Comparison of ENCODE assay signal across 8 cellular contexts in the genomic region with DNA sequence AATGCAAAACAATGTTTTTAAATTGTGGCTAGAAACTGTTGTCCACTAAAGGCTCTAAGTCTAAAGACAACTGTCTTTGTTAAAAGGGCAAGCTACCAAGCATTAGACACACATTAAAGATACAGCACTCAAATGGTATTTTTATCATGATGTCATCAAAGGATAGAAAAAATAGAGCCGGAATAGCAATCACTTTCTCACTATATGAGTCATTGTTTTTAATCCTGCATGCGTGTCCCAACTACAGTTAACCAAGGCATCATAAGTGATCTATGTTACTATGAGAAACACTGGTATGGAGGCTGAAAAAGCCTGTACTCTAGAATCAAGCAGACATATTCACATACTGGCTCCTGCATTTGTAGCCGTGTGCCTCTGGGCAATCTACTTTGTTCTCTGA. TPM values are rescaled to one million over a fixed set of nuclear protein-coding genes. Genes with fewer than 3 reads are reported as not detected.
DNase-seq lines count a peak whose midpoint lies in the region; ATAC-seq, FAIRE-seq and TF ChIP-seq lines count a peak whose summit lies in the region.

No MANE protein-coding gene starts in this region.

- ATAC-seq in K562, result no peak
- ATAC-seq in HG02763 (IDR thresholded peaks at IDR 0.05; ENCODE audit: unreplicated experiment), result no peak

- H3K27ac ChIP-seq in K562 (ENCODE audit: extremely low read depth, low read depth, low read length) (peak overlapping the region; percentile 99), mesenchymal stem cell (ENCODE audit: low read length, poor library complexity, severe bottlenecking) (peak overlapping the region; percentile 41)

- CTCF ChIA-PET in K562 (lab: Yijun Ruan, JAX; ENCODE audit: low intra/inter-chr PET ratio), result no interaction called here

- no peak overlapping the region for H2BK5ac ChIP-seq in mesenchymal stem cell (ENCODE audit: low read depth, low read length, poor library complexity, severe bottlenecking)

- H3K4me2 ChIP-seq in K562 (ENCODE audit: insufficient read depth, low read length) (peak overlapping the region; percentile 87), mesenchymal stem cell (ENCODE audit: low read length, poor library complexity, severe bottlenecking) (no peak overlapping the region)

- H3K9me3 ChIP-seq in K562 (replicated peaks; ENCODE audit: control insufficient read depth, insufficient read depth, low read depth, low read length) (peaks cover 4% of the 10 kb centered on the region), mesenchymal stem cell (ENCODE audit: control insufficient read depth, low read length) (peaks cover 6% of the 10 kb centered on the region), BE2C (no peaks in the 10 kb centered on the region)

- no peak overlapping the region for H4K91ac ChIP-seq in mesenchymal stem cell (ENCODE audit: low read length)

- no peaks in the 10 kb centered on the region for H4K20me1 ChIP-seq in K562 (replicated peaks; ENCODE audit: control insufficient read depth, insufficient read depth, low read length)

- H3K9me1 ChIP-seq in K562 (ENCODE audit: control insufficient read depth, insufficient read depth, low read length), result peaks cover 3% of the 10 kb centered on the region

- WGBS in K562 (ENCODE audit: insufficient coverage, low coverage, missing lambda C conversion rate), result 20% methylated on average over 3 of the region's 3 CpGs
- 0% methylated on average over 2 of the region's 3 CpGs for WGBS in mesenchymal stem cell

- POLR2A ChIA-PET in K562 (lab: Yijun Ruan, JAX), result no interaction called here

- no peak for TF ChIP-seq POLR2A in K562 (conservative IDR thresholded peaks at IDR 0.05)

- TF ChIP-seq EP300 in K562 (IDR thresholded peaks at IDR 0.05; ENCODE audit: low read length), result no peak

- peaks cover 3 to 12% of the 10 kb centered on the region in 2 experiments; a peak in 4 of 5 replicates for H3K4me1 ChIP-seq in K562 (replicated peaks in 1 of 2; ENCODE audit: control insufficient read depth in 2 of 2, insufficient read depth in 2 of 2, low read length in 2 of 2)
- peaks cover 4% of the 10 kb centered on the region for H3K4me1 ChIP-seq in mesenchymal stem cell (ENCODE audit: control insufficient read depth, insufficient read depth, low read depth, low read length)
- no peaks in the 10 kb centered on the region; the same call in none of the 2 replicates for H3K4me1 ChIP-seq in BE2C

- no peak overlapping the region for H2BK15ac ChIP-seq in mesenchymal stem cell (ENCODE audit: low read depth, poor library complexity, severe bottlenecking)

- peaks cover 30% of the 10 kb centered on the region for H3K79me2 ChIP-seq in K562 (ENCODE audit: control insufficient read depth, insufficient read depth, low read length)

- H3K4me3 ChIP-seq in K562 (no peak overlapping the region), mesenchymal stem cell (ENCODE audit: insufficient read depth in 1 of 2, low read depth in 1 of 2, low read length in 2 of 2) (peak overlapping the region in 1 of 2 experiments; percentile 78), BE2C (ENCODE audit: low read depth, low read length) (no peak overlapping the region)

- FAIRE-seq in K562 (lab: Jason Lieb, UNC), result no peak

- H3K9ac ChIP-seq in K562 (ENCODE audit: insufficient read depth in 1 of 2, low read depth in 2 of 2, low read length in 2 of 2) (peak overlapping the region in 1 of 2 experiments; percentile 97; a peak in 2 of 4 replicates), mesenchymal stem cell (ENCODE audit: low read length) (peak overlapping the region; percentile 98)

- H3K14ac ChIP-seq in mesenchymal stem cell (ENCODE audit: low read length in 2 of 2), result no peak overlapping the region

- no peaks in the 10 kb centered on the region for H3K79me1 ChIP-seq in mesenchymal stem cell (replicated peaks; ENCODE audit: low read length, poor library complexity, severe bottlenecking)

- 0 out of 4 replicates have a peak, but pooled peaks of 1 of the 2 experiments have one; percentile 13 for TF ChIP-seq RAD21 in K562 (CRISPR knock-in tag; conservative IDR thresholded peaks at IDR 0.05 in 1 of 2, IDR thresholded peaks at IDR 0.05 in 1 of 2)

- H3K4ac ChIP-seq in mesenchymal stem cell (ENCODE audit: low read depth in 1 of 2, low read length in 2 of 2), result no peak overlapping the region

- H4K8ac ChIP-seq in mesenchymal stem cell (ENCODE audit: low read length), result no peak overlapping the region

- H3K23ac ChIP-seq in mesenchymal stem cell (ENCODE audit: low read length in 2 of 2), result no peak overlapping the region

- H3K27me3 ChIP-seq in K562 (ENCODE audit: control insufficient read depth in 2 of 2, insufficient read depth in 2 of 2, low read length in 2 of 2) (no peaks in the 10 kb centered on the region), mesenchymal stem cell (ENCODE audit: control insufficient read depth in 1 of 2, insufficient read depth in 1 of 2, low read length in 2 of 2) (no peaks in the 10 kb centered on the region), BE2C (no peaks in the 10 kb centered on the region)

- in situ Hi-C loops in ACHN (cut with HindIII; ENCODE audit: low pct_ligation_motif_present, low pct_unique_long_range_greater_than_20kb, low sequenced_read_pairs), result no loop called here
- in situ Hi-C loops in K562 (cut with MboI), result no loop called here

- H3K18ac ChIP-seq in mesenchymal stem cell (ENCODE audit: low read depth in 1 of 2, low read length in 2 of 2), result no peak overlapping the region

- intact Hi-C loops in K562 (cut with micrococcal nuclease), result loop anchor here (5.0 kb wide), 1 partner anchor 684 kb away; no protein-coding TSS in a partner anchor
- intact Hi-C loops in posterior vena cava (cut with DNase I), result no loop called here

- DNase-seq in ACHN, result peak; percentile 74
- DNase-seq in HS-5 (ENCODE audit: low read depth), result peak; percentile 64
- peak; percentile 15 to 49 (median 23) for DNase-seq in K562 (ENCODE audit: extremely low read depth in 1 of 4, low spot score in 3 of 4)
- peak; percentile 97 for DNase-seq in mesenchymal stem cell
- DNase-seq in BE2C, result no peak
- no peak for DNase-seq in Kasumi-1 (lab: John Stamatoyannopoulos, UW)
- DNase-seq in posterior vena cava (ENCODE audit: low spot score), result no peak

- no peak overlapping the region for H2AK5ac ChIP-seq in mesenchymal stem cell (ENCODE audit: low read length, severe bottlenecking)

- no peak overlapping the region for H2BK12ac ChIP-seq in mesenchymal stem cell (ENCODE audit: low read length in 2 of 2)

- TF ChIP-seq CTCF in K562 (IDR thresholded peaks at IDR 0.05 in 2 of 3, conservative IDR thresholded peaks at IDR 0.05 in 1 of 3; ENCODE audit: insufficient read depth in 2 of 3, low read depth in 1 of 3, low read length in 3 of 3) (no peak), BE2C (IDR thresholded peaks at IDR 0.05; ENCODE audit: low read depth, low read length) (no peak)

- H2AFZ ChIP-seq in K562 (ENCODE audit: low read depth, low read length) (peak overlapping the region; percentile 94), mesenchymal stem cell (ENCODE audit: low read depth, low read length) (no peak overlapping the region)

- BruUV-seq in K562 (replicated peaks; lab: Mats Ljungman, UMichigan), result no TSS peak

- no peak overlapping the region for H2BK120ac ChIP-seq in mesenchymal stem cell (ENCODE audit: low read depth, low read length)

- H3K36me3 ChIP-seq in K562 (ENCODE audit: control insufficient read depth, insufficient read depth, low read length) (peaks cover 2% of the 10 kb centered on the region; the same call in 1 of the 3 replicates), mesenchymal stem cell (ENCODE audit: control insufficient read depth in 1 of 2, insufficient read depth in 2 of 2, low read depth in 1 of 2, low read length in 2 of 2) (no peaks in the 10 kb centered on the region), BE2C (no peaks in the 10 kb centered on the region)

TF ChIP-seq in K562, 482 proteins besides CTCF, POLR2A, EP300 and RAD21 (continues in another document):
- no peak for TF ChIP-seq ZNF668 (CRISPR knock-in tag; IDR thresholded peaks at IDR 0.05)
- TF ChIP-seq RFX1 (IDR thresholded peaks at IDR 0.05), result peak; percentile 30
- no peak for TF ChIP-seq RB1 (IDR thresholded peaks at IDR 0.05; ENCODE audit: low read depth)
- no peak for TF ChIP-seq XRCC4 (IDR thresholded peaks at IDR 0.05; ENCODE audit: extremely low read depth, insufficient read depth, insufficient read length)
- TF ChIP-seq SIX5 (IDR thresholded peaks at IDR 0.05; ENCODE audit: borderline replicate concordance in 1 of 2, insufficient read depth in 1 of 2, low read depth in 1 of 2, low read length in 2 of 2), result no peak
- no peak for TF ChIP-seq ZNF445 (CRISPR knock-in tag; IDR thresholded peaks at IDR 0.05; ENCODE audit: low read depth)
- TF ChIP-seq, protein P1, sequence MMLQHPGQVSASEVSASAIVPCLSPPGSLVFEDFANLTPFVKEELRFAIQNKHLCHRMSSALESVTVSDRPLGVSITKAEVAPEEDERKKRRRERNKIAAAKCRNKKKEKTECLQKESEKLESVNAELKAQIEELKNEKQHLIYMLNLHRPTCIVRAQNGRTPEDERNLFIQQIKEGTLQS (IDR thresholded peaks at IDR 0.05), result peak; percentile 97
- TF ChIP-seq, protein P1 (CRISPR knock-in tag; conservative IDR thresholded peaks at IDR 0.05), result no peak

RNA-seq across cellular contexts. Expression of a gene that starts 1.9 kb away (rescaled TPM):
- 17.3 and 73.8 TPM in 2 replicates for total RNA-seq in K562 (2011; cell fraction: chromatin; rRNA removed; ENCODE audit: low replicate concordance)
- 9.3 and 12.9 TPM in 2 replicates for total RNA-seq in K562 (2011; cell fraction: nucleolus; rRNA removed)
- total RNA-seq in K562 (2011; cell fraction: nucleoplasm; rRNA removed), result 29.8 and 44.4 TPM in 2 replicates
- total RNA-seq in K562 (2014; rRNA removed), result 25.1 and 26.4 TPM in 2 replicates
- 56.7 and 63.5 TPM in 2 replicates for total RNA-seq in K562 (2014; rRNA removed; fragmentation: Illumina TruSeq; extraction: Trizol)
- total RNA-seq in K562 (2015; rRNA removed; fragmentation: Illumina TruSeq; extraction: Trizol), result 48.8 and 52.1 TPM in 2 replicates
- total RNA-seq in K562 (2021), result 43.1 and 43.7 TPM in 2 replicates
- 69.6 and 82.1 TPM in 2 replicates for polyA plus RNA-seq in K562 (2011; rRNA removed)
- polyA plus RNA-seq in K562 (2011; cell fraction: cytosol; rRNA removed), result 16.4 and 39.3 TPM in 2 replicates
- 14.9 and 24.4 TPM in 2 replicates for polyA plus RNA-seq in K562 (2011; cell fraction: nucleus; rRNA removed)
- 44.5 and 46.7 TPM in 2 replicates for polyA plus RNA-seq in K562 (2012)
- 50.2 and 53.2 TPM in 2 replicates for polyA plus RNA-seq in K562 (2014; fragmentation: Illumina TruSeq; extraction: Trizol)
- 10 to 100 TPM; 31.2 to 50.1 TPM for polyA plus RNA-seq in K562 (2014; fragmentation: Nextera tagmentation; extraction: Ambion mirVana)
- 33.9 TPM in 2 replicates for polyA plus RNA-seq in K562 (2014; rRNA removed)
- polyA minus RNA-seq in K562 (2011; rRNA and poly(A)+ RNA removed), result 150 and 167 TPM in 2 replicates
- 39.3 and 47.3 TPM in 2 replicates for polyA minus RNA-seq in K562 (2011; cell fraction: cytosol; rRNA and poly(A)+ RNA removed)
- 21.4 and 44.0 TPM in 2 replicates for polyA minus RNA-seq in K562 (2011; cell fraction: nucleus; rRNA and poly(A)+ RNA removed)
- 54.5 TPM for polyA plus RNA-seq in mesenchymal stem cell (2013, experiment 1 of 2)
- polyA plus RNA-seq in mesenchymal stem cell (2013, experiment 2 of 2), result 55.2 TPM
- 30.0 TPM for polyA plus RNA-seq in BE2C (2012; ENCODE audit: insufficient read depth, insufficient read length, low read depth)
- total RNA-seq in posterior vena cava, result 100 to 1,000 TPM; 171 to 193 TPM

Comparison
In these comparisons a context has a peak if more than half of its experiments do, and no peak if none do; other contexts are left out.
1. DNase-seq: peak in ACHN (single experiment), HS-5 (single experiment), K562 (4 of 4) and mesenchymal stem cell (single experiment); none in BE2C (single experiment), Kasumi-1 (0 of 2) and posterior vena cava (single experiment).